Comparison of ENCODE assay signal across 19 cellular contexts in genomic region chr2:162537651-162538050, GRCh38.
"Had no signal": no experiment of that assay in that cellular context is flagged by ENCODE, and none has a peak within 500 bp of the region (broad histone marks: within the 10 kb centered on the region; RNA-seq: fewer than 3 reads in every experiment).

No MANE protein-coding gene starts in this region.

- ATAC-seq: foreskin keratinocyte; naive thymus-derived CD4-positive, alpha-beta T cell; psoas muscle; sciatic nerve; stimulated activated memory B cell treated with anti-CD40 and anti-IgM and Interleukin-4, amounts not matched to agents 10 μg/mL and 1 μg/mL and 100 μg/mL, for 72 hours; upper lobe of right lung had no signal

- H3K27ac ChIP-seq: foreskin keratinocyte, neutrophil, psoas muscle, spleen, testis, tibial nerve, upper lobe of right lung, vagina had no signal

- DNase-seq: effector CD4-positive, alpha-beta T cell; endodermal cell; erythroblast; foreskin keratinocyte; kidney glomerular epithelial cell; naive thymus-derived CD4-positive, alpha-beta T cell; nephron progenitor cell; psoas muscle; spleen; stimulated activated CD4-positive, alpha-beta T cell treated with anti-CD3 and anti-CD28 coated beads, Interleukin-15, amount 100 ng/mL, for 24 hours; stimulated activated CD4-positive, alpha-beta T cell treated with anti-CD3 and anti-CD28 coated beads, Interleukin-1b, Interleukin-23, amount 100 ng/mL, for 48 hours; stimulated activated CD4-positive, alpha-beta T cell treated with anti-CD3 and anti-CD28 coated beads, Interleukin-4, amount 100 ng/mL, for 24 hours; testis; upper lobe of right lung had no signal

- H3K4me1 ChIP-seq: foreskin keratinocyte, psoas muscle, spleen, testis, tibial nerve, upper lobe of right lung, vagina had no signal

- H3K4me3 ChIP-seq: psoas muscle, spleen, testis, tibial nerve, upper lobe of right lung, vagina had no signal

- H3K27me3 ChIP-seq: foreskin keratinocyte, neutrophil, spleen, testis, tibial nerve, upper lobe of right lung, vagina had no signal

- H3K36me3 ChIP-seq: neutrophil, spleen, tibial nerve, upper lobe of right lung, vagina had no signal

- H3K9me3 ChIP-seq: neutrophil, psoas muscle, spleen, testis, tibial nerve, upper lobe of right lung, vagina had no signal
